Comparison of ENCODE assay signal across 13 cellular contexts in the genomic region with DNA sequence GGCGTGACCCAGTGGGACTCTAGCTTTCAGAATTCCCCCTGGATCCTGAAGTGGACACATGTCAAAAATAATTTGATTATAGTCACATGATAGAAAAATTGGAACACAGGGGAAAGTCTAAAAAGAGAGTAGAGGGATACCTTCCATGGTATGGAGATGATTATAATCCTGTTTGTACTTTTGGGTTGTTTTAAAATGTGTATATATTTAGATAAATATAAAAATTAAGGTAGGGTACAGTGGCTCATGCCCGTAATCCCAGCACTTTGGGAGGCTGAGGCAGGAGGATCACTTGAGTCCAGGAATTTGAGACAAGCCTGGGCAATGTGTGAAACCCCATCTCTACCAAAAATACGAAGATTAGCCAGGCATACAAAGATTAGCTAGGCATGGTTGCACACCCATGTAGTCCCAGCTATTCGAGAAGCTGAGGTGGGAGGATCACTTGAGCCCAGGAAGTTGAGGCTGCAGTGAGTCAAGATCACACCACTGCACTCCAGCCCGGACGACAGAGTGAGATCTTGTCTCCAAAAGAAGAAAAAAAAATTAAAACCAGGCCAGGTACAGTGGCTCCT. TPM values are rescaled to one million over a fixed set of nuclear protein-coding genes. Genes with fewer than 3 reads are reported as not detected.
A peak's percentile ranks its signal among the peaks of the same experiment; 100 is the strongest.
DNase-seq lines count a peak whose midpoint lies in the region; ATAC-seq, FAIRE-seq and TF ChIP-seq lines count a peak whose summit lies in the region.
"Had no signal": no experiment of that assay in that cellular context is flagged by ENCODE, and none has a peak within 500 bp of the region (broad histone marks: within the 10 kb centered on the region; RNA-seq: fewer than 3 reads in every experiment).

No MANE protein-coding gene starts in this region.

- H2BK15ac ChIP-seq in neuronal stem cell (ENCODE audit: low read length) = no peak overlapping the region

- H4K8ac ChIP-seq in neuronal stem cell (ENCODE audit: low read depth, low read length) = no peak overlapping the region

- peaks cover 12% of the 10 kb centered on the region for H3K79me1 ChIP-seq in neuronal stem cell (ENCODE audit: low read depth, low read length)

- H3K27ac Mint-ChIP-seq in natural killer cell = no peak overlapping the region
- H3K27ac Mint-ChIP-seq in natural killer cell treated with Interleukin-12 subunit alpha and Interleukin-12 subunit beta and Interleukin-15 and Interleukin-18, amount 100 ng/mL, for 72 hours = no peak overlapping the region
- H3K27ac Mint-ChIP-seq: effector memory CD8-positive, alpha-beta T cell had no signal

- no peak overlapping the region for H3K4ac ChIP-seq in neuronal stem cell (ENCODE audit: low read length)

- peak overlapping the region; percentile 94 for H3K4me2 ChIP-seq in GM12878 (ENCODE audit: control insufficient read depth, insufficient read depth)
- no peak overlapping the region for H3K4me2 ChIP-seq in neuronal stem cell (ENCODE audit: insufficient read depth, low read length, poor library complexity, severe bottlenecking)
- H3K4me2 ChIP-seq: KMS-11 had no signal

- H3K79me2 ChIP-seq in GM12878 (ENCODE audit: control insufficient read depth, insufficient read depth, low read length) = peaks cover 4% of the 10 kb centered on the region; the same call in 1 of the 2 replicates

- H2BK120ac ChIP-seq in neuronal stem cell (ENCODE audit: low read depth, low read length) = no peak overlapping the region

- DNase-seq in natural killer cell (no peak), GM12878 (ENCODE audit: low read depth, low spot score) (peak; percentile 85), neuronal stem cell (ENCODE audit: low spot score) (no peak), NCI-H1417 (lab: John Stamatoyannopoulos, UW) (no peak), pons (ENCODE audit: low spot score) (no peak)
- no peak for DNase-seq in natural killer cell treated with Interleukin-12 subunit alpha and Interleukin-12 subunit beta and Interleukin-15 and Interleukin-18, amount 100 ng/mL, for 72 hours (ENCODE audit: low spot score)
- no peak for DNase-seq in stimulated activated CD4-positive, alpha-beta T cell treated with anti-CD3 and anti-CD28 coated beads, Interleukin-2, amount 100 ng/mL, for 24 hours
- DNase-seq: activated naive CD4-positive, alpha-beta T cell treated with anti-CD3 and anti-CD28 coated beads, Interleukin-2, amount 50 U/mL, for 16 hours; effector memory CD8-positive, alpha-beta T cell; ovary had no signal

- no peaks in the 10 kb centered on the region for H3K9me3 ChIP-seq in GM12878 (replicated peaks; ENCODE audit: control insufficient read depth, insufficient read depth, low read length)
- no peaks in the 10 kb centered on the region for H3K9me3 ChIP-seq in neuronal stem cell (replicated peaks in 1 of 2; ENCODE audit: control insufficient read depth in 2 of 2, insufficient read depth in 1 of 2, low read depth in 1 of 2, low read length in 2 of 2)
- H3K9me3 ChIP-seq: ovary had no signal

- CTCF ChIA-PET in GM12878 (lab: Yijun Ruan, JAX) = interaction anchor here (1.0 to 2.1 kb wide), 7 partner anchors 16 to 229 kb away, joined by 3 to 9 read pairs (median 5); no protein-coding TSS in a partner anchor

- ATAC-seq in natural killer cell = no peak
- ATAC-seq in natural killer cell treated with Interleukin-12 subunit alpha and Interleukin-12 subunit beta and Interleukin-15 and Interleukin-18, amount 100 ng/mL, for 72 hours = no peak
- ATAC-seq in HG03565 (IDR thresholded peaks at IDR 0.05; ENCODE audit: unreplicated experiment) = peak; percentile 33
- ATAC-seq in GM12878 = peak; percentile 74
- ATAC-seq: effector memory CD8-positive, alpha-beta T cell; HCT116 had no signal

- H4K20me1 ChIP-seq in GM12878 (ENCODE audit: control insufficient read depth, insufficient read depth) = no peaks in the 10 kb centered on the region

- in situ Hi-C loops in GM12878 (cut with MboI) = no loop called here

- H2BK5ac ChIP-seq in neuronal stem cell (ENCODE audit: low read length) = no peak overlapping the region

- no peak overlapping the region for H3K4me3 ChIP-seq in GM12878
- H3K4me3 ChIP-seq in neuronal stem cell (ENCODE audit: low read length in 2 of 2) = no peak overlapping the region
- H3K4me3 ChIP-seq: ovary had no signal

- H3K27me3 Mint-ChIP-seq in natural killer cell (ENCODE audit: low read depth in 2 of 2) = peaks cover 20 to 25% of the 10 kb centered on the region in 2 donors
- peaks cover 6 to 13% of the 10 kb centered on the region in 2 donors for H3K27me3 Mint-ChIP-seq in natural killer cell treated with Interleukin-12 subunit alpha and Interleukin-12 subunit beta and Interleukin-15 and Interleukin-18, amount 100 ng/mL, for 72 hours

- peaks cover 14 to 28% of the 10 kb centered on the region in 2 donors for H3K4me1 Mint-ChIP-seq in natural killer cell
- peaks cover 9 to 26% of the 10 kb centered on the region in 2 donors for H3K4me1 Mint-ChIP-seq in natural killer cell treated with Interleukin-12 subunit alpha and Interleukin-12 subunit beta and Interleukin-15 and Interleukin-18, amount 100 ng/mL, for 72 hours (ENCODE audit: low read depth in 2 of 2)

- H3K9me3 Mint-ChIP-seq in natural killer cell = no peaks in the 10 kb centered on the region
- no peaks in the 10 kb centered on the region for H3K9me3 Mint-ChIP-seq in natural killer cell treated with Interleukin-12 subunit alpha and Interleukin-12 subunit beta and Interleukin-15 and Interleukin-18, amount 100 ng/mL, for 72 hours
- H3K9me3 Mint-ChIP-seq: effector memory CD8-positive, alpha-beta T cell had no signal

- H3K9ac ChIP-seq in GM12878 (ENCODE audit: control insufficient read depth, insufficient read depth, low read length) (peak overlapping the region; percentile 27; the same call in 1 of the 2 replicates), neuronal stem cell (ENCODE audit: low read depth, low read length, poor library complexity) (no peak overlapping the region)
- H3K9ac ChIP-seq: KMS-11 had no signal

- no peak overlapping the region for H3K18ac ChIP-seq in neuronal stem cell (ENCODE audit: low read length)

- no peak; a peak in 1 of 4 replicates for TF ChIP-seq EP300 in GM12878 (IDR thresholded peaks at IDR 0.05; ENCODE audit: borderline replicate concordance in 1 of 2, control insufficient read depth in 1 of 2, low read depth in 2 of 2, low read length in 2 of 2)

- no peak overlapping the region for H3K14ac ChIP-seq in neuronal stem cell (ENCODE audit: low read length)

- no peaks in the 10 kb centered on the region; a peak in 1 of 4 replicates for H3K36me3 ChIP-seq in GM12878 (ENCODE audit: control insufficient read depth in 2 of 2, insufficient read depth in 2 of 2, low read length in 1 of 2)
- peaks cover 0 to 10% of the 10 kb centered on the region in 2 donors for H3K36me3 ChIP-seq in neuronal stem cell (replicated peaks in 1 of 2; ENCODE audit: control insufficient read depth in 2 of 2, insufficient read depth in 2 of 2, low read length in 2 of 2)
- H3K36me3 ChIP-seq: ovary had no signal

- peak overlapping the region; percentile 4 for H3K4me3 Mint-ChIP-seq in natural killer cell
- no peak overlapping the region for H3K4me3 Mint-ChIP-seq in natural killer cell treated with Interleukin-12 subunit alpha and Interleukin-12 subunit beta and Interleukin-15 and Interleukin-18, amount 100 ng/mL, for 72 hours

- intact Hi-C loops in natural killer cell (cut with micrococcal nuclease) (no loop called here), GM12878 (cut with micrococcal nuclease; ENCODE audit: unreplicated experiment) (loop anchor here (5.0 kb wide), 3 partner anchors 44 to 224 kb away; partner anchors contain the start of gene NUMB)

- H3K4me1 ChIP-seq in GM12878 (ENCODE audit: control insufficient read depth, insufficient read depth, low read length) (peaks cover 32% of the 10 kb centered on the region), neuronal stem cell (ENCODE audit: control insufficient read depth in 2 of 2, insufficient read depth in 1 of 2, low read depth in 1 of 2, low read length in 2 of 2) (peaks cover 0 to 6% of the 10 kb centered on the region in 2 donors)

- no TSS peak for BruUV-seq in GM12878 (replicated peaks; lab: Mats Ljungman, UMichigan)

- WGBS in GM12878 (ENCODE audit: insufficient coverage, insufficient replicate concordance, low lambda C conversion rate, missing lambda C conversion rate) = 0% methylated on average over 6 of the region's 6 CpGs
- no CpG with 5 or more reads among the region's 6 CpGs for WGBS in neuronal stem cell (ENCODE audit: extremely low coverage in 2 of 2, insufficient read length in 2 of 2, insufficient replicate concordance in 1 of 2), 2 donors

- H3K23ac ChIP-seq in neuronal stem cell (ENCODE audit: low read depth, low read length, poor library complexity) = no peak overlapping the region

- no peak for TF ChIP-seq POLR2A in GM12878 (IDR thresholded peaks at IDR 0.05; ENCODE audit: low read depth, low read length)

- POLR2A ChIA-PET in GM12878 (lab: Charles Lee) = interaction anchor here (0.7 to 1.4 kb wide), 11 partner anchors 12 to 229 kb away, joined by 3 to 7 read pairs (median 4); partner anchors contain the start of gene NUMB

- SMC1A ChIA-PET in GM12878 (lab: Charles Lee; ENCODE audit: uncharacterized antibody, unreplicated experiment) = interaction anchor here (0.7 to 1.4 kb wide), 13 partner anchors 16 to 230 kb away, joined by 3 to 12 read pairs (median 5); no protein-coding TSS in a partner anchor

- no peak for TF ChIP-seq RAD21 in GM12878 (IDR thresholded peaks at IDR 0.05; ENCODE audit: insufficient read depth, low read depth, low read length)

- H2BK12ac ChIP-seq in neuronal stem cell (ENCODE audit: low read length) = no peak overlapping the region

- no peak overlapping the region for H4K91ac ChIP-seq in neuronal stem cell (ENCODE audit: low read depth, low read length, poor library complexity)

- TF ChIP-seq CTCF in natural killer cell (IDR thresholded peaks at IDR 0.05) (no peak), GM12878 (IDR thresholded peaks at IDR 0.05 in 2 of 3, conservative IDR thresholded peaks at IDR 0.05 in 1 of 3; ENCODE audit: control insufficient read depth in 2 of 3, extremely low read depth in 1 of 3, insufficient read depth in 1 of 3, low read depth in 3 of 3, low read length in 3 of 3) (no peak)

- FAIRE-seq in GM12878 (lab: Jason Lieb, UNC) = peak; percentile 96

- H3K27ac ChIP-seq in GM12878 (ENCODE audit: control insufficient read depth, insufficient read depth) (peak overlapping the region; percentile 23), neuronal stem cell (replicated peaks; ENCODE audit: low read length) (no peak overlapping the region)
- H3K27ac ChIP-seq: KMS-11, ovary had no signal

- RAD21 ChIA-PET in GM12878 (lab: Charles Lee; ENCODE audit: unreplicated experiment) = interaction anchor here (0.7 to 1.7 kb wide), 14 partner anchors 16 to 229 kb away, joined by 3 to 13 read pairs (median 4); no protein-coding TSS in a partner anchor

- no peaks in the 10 kb centered on the region for H3K36me3 Mint-ChIP-seq in natural killer cell
- H3K36me3 Mint-ChIP-seq in natural killer cell treated with Interleukin-12 subunit alpha and Interleukin-12 subunit beta and Interleukin-15 and Interleukin-18, amount 100 ng/mL, for 72 hours = no peaks in the 10 kb centered on the region

- H2AK5ac ChIP-seq in neuronal stem cell (ENCODE audit: low read depth, low read length) = no peak overlapping the region

- H3K27me3 ChIP-seq in GM12878 (replicated peaks in 1 of 2; ENCODE audit: control insufficient read depth in 2 of 2, insufficient read depth in 2 of 2, low read length in 1 of 2) (no peaks in the 10 kb centered on the region), neuronal stem cell (ENCODE audit: control insufficient read depth in 3 of 3, insufficient read depth in 3 of 3, low read depth in 1 of 3, low read length in 3 of 3) (peaks cover 0 to 10% (median 0%) of the 10 kb centered on the region in 3 experiments)
- H3K27me3 ChIP-seq: ovary had no signal

- no peak overlapping the region; the same call in 1 of the 2 replicates for H2AFZ ChIP-seq in GM12878 (ENCODE audit: control insufficient read depth, low read depth, low read length)
- H2AFZ ChIP-seq in neuronal stem cell (ENCODE audit: low read length) = no peak overlapping the region

RNA-seq across cellular contexts. Expression of gene PAPLN, which starts 11.1 kb away (rescaled TPM):
- total RNA-seq in natural killer cell = under 1 TPM; 0.24 to 0.70 (median 0.34) TPM
- under 1 TPM; 0.17 to 0.47 TPM for total RNA-seq in natural killer cell treated with Interleukin-12 subunit alpha and Interleukin-12 subunit beta and Interleukin-15 and Interleukin-18, amount 100 ng/mL, for 72 hours
- 83.0 and 91.1 TPM in 2 replicates for total RNA-seq in GM12878 (2013; cell fraction: nucleolus; rRNA removed)
- 9.9 and 10.7 TPM in 2 replicates for total RNA-seq in GM12878 (2014; rRNA removed)
- 6.4 and 7.1 TPM in 2 replicates for total RNA-seq in GM12878 (2014; rRNA removed; fragmentation: Illumina TruSeq; extraction: Trizol)
- 11.4 and 15.6 TPM in 2 replicates for total RNA-seq in GM12878 (2021)
- 6.3 TPM for polyA plus RNA-seq in GM12878 (2011; ENCODE audit: low read depth)
- 18.9 and 23.5 TPM in 2 replicates for polyA plus RNA-seq in GM12878 (2011; rRNA removed)
- polyA plus RNA-seq in GM12878 (2011; cell fraction: cytosol; rRNA removed) = 13.4 and 15.6 TPM in 2 replicates
- polyA plus RNA-seq in GM12878 (2011; cell fraction: nucleus; rRNA removed) = 121 and 135 TPM in 2 replicates
- polyA plus RNA-seq in GM12878 (2012) = 5.7 and 13.3 TPM in 2 replicates
- polyA plus RNA-seq in GM12878 (2014; fragmentation: Illumina TruSeq; extraction: Trizol) = 7.7 and 11.8 TPM in 2 replicates
- polyA plus RNA-seq in GM12878 (2014; fragmentation: Nextera tagmentation; extraction: Ambion mirVana) = 1 to 10 TPM; 1.8 to 2.6 TPM
- 15.7 and 19.8 TPM in 2 replicates for polyA plus RNA-seq in GM12878 (2014; rRNA removed)
- 1 to 10 TPM; 3.8 to 7.0 TPM for polyA plus RNA-seq in GM12878 (2016; fragmentation: Nextera tagmentation; extraction: Ambion mirVana)
- polyA minus RNA-seq in GM12878 (2011; rRNA and poly(A)+ RNA removed) = 9.6 and 21.2 TPM in 2 replicates
- 4.7 and 7.6 TPM in 2 replicates for polyA minus RNA-seq in GM12878 (2011; cell fraction: cytosol; rRNA and poly(A)+ RNA removed)
- 34.9 and 47.5 TPM in 2 replicates for polyA minus RNA-seq in GM12878 (2011; cell fraction: nucleus; rRNA and poly(A)+ RNA removed)
- 15.1 TPM for polyA plus RNA-seq in neuronal stem cell (2013, experiment 1 of 2)
- 15.7 TPM for polyA plus RNA-seq in neuronal stem cell (2013, experiment 2 of 2)

Comparison
In these comparisons a context has a peak if more than half of its experiments do, and no peak if none do; other contexts are left out.
1. ATAC-seq: peak in HG03565 (single experiment) and GM12878 (single experiment); none in natural killer cell (0 of 3) and natural killer cell treated with Interleukin-12 subunit alpha and Interleukin-12 subunit beta and Interleukin-15 and Interleukin-18, amount 100 ng/mL, for 72 hours (0 of 2).
2. RNA of gene PAPLN, which starts 11.1 kb away (total RNA-seq): 6.4 to 91.1 TPM in GM12878; 0.17 to 0.47 TPM in natural killer cell treated with Interleukin-12 subunit alpha and Interleukin-12 subunit beta and Interleukin-15 and Interleukin-18, amount 100 ng/mL, for 72 hours and 0.24 to 0.70 TPM in natural killer cell; every median in the first group is over 4 times any median in the second.